In genomic region chr17:40458001-40458791, GRCh38 we compare ENCODE assay signal across 11 cellular contexts. TPM values are rescaled to one million over a fixed set of nuclear protein-coding genes. Genes with fewer than 3 reads are reported as not detected.
DNase-seq lines count a peak whose midpoint lies in the region; ATAC-seq, FAIRE-seq and TF ChIP-seq lines count a peak whose summit lies in the region.
"Had no signal": no experiment of that assay in that cellular context is flagged by ENCODE, and none has a peak within 500 bp of the region (broad histone marks: within the 10 kb centered on the region; RNA-seq: fewer than 3 reads in every experiment).

No MANE protein-coding gene starts in this region.

- intact Hi-C loops in pancreas (cut with DNase I) (no loop called here), testis (cut with DNase I; ENCODE audit: low total_unique reads) (no loop called here), tibial artery (cut with DNase I; ENCODE audit: low total_unique reads) (no loop called here)

- WGBS in pancreas, 2 donors = 16 to 21% methylated on average over 16 of the region's 16 CpGs
- 37 to 38% methylated on average over 10 to 12 of the region's 16 CpGs for WGBS in testis, 2 donors

- no peak for FAIRE-seq in pancreas (lab: Jason Lieb, UNC)

- no peak for TF ChIP-seq POLR2A in testis (IDR thresholded peaks at IDR 0.05)

- no peak overlapping the region for H3K27ac ChIP-seq in RWPE2 (ENCODE audit: poor library complexity, severe bottlenecking)
- H3K27ac ChIP-seq in foreskin keratinocyte = no peak overlapping the region
- H3K27ac ChIP-seq in pancreas = no peak overlapping the region
- peak overlapping the region in 1 of 2 donors; percentile 30 for H3K27ac ChIP-seq in testis
- peak overlapping the region in 1 of 2 donors; percentile 74 for H3K27ac ChIP-seq in tibial artery
- H3K27ac ChIP-seq: KMS-11 had no signal

- H3K27me3 ChIP-seq in RWPE2 (ENCODE audit: insufficient read depth, poor library complexity, severe bottlenecking) (no peaks in the 10 kb centered on the region), foreskin keratinocyte (no peaks in the 10 kb centered on the region), pancreas (no peaks in the 10 kb centered on the region), testis (no peaks in the 10 kb centered on the region), tibial artery (peaks cover 0 to 7% of the 10 kb centered on the region in 2 donors)

- no peaks in the 10 kb centered on the region for H3K4me1 ChIP-seq in RWPE2 (ENCODE audit: insufficient read depth, poor library complexity, severe bottlenecking)
- H3K4me1 ChIP-seq in foreskin keratinocyte = peaks cover 15% of the 10 kb centered on the region
- no peaks in the 10 kb centered on the region for H3K4me1 ChIP-seq in pancreas
- H3K4me1 ChIP-seq in testis = peaks cover 41% of the 10 kb centered on the region
- peaks cover 3 to 46% (median 33%) of the 10 kb centered on the region in 4 donors for H3K4me1 ChIP-seq in tibial artery

- TF ChIP-seq CTCF in RWPE2 (IDR thresholded peaks at IDR 0.05; ENCODE audit: poor library complexity, severe bottlenecking) (no peak), foreskin keratinocyte (conservative IDR thresholded peaks at IDR 0.05) (no peak), pancreas (IDR thresholded peaks at IDR 0.05) (no peak), testis (IDR thresholded peaks at IDR 0.05) (no peak), tibial artery (IDR thresholded peaks at IDR 0.05) (no peak)

- ATAC-seq in RWPE2 (ENCODE audit: low read depth) (peak; percentile 37; the same call in 1 of the 3 replicates), foreskin keratinocyte (peak; percentile 44), pancreas (peak in 3 of 4 donors; percentile 27 to 61 (median 37)), GM18873 (IDR thresholded peaks at IDR 0.05; ENCODE audit: low FRiP score, unreplicated experiment) (no peak)

- peak; percentile 94 for DNase-seq in EL
- no peak for DNase-seq in RWPE2 (ENCODE audit: low spot score)
- peak in 1 of 2 donors; percentile 78 for DNase-seq in foreskin keratinocyte
- peak in 2 of 6 donors; percentile 48 to 57 for DNase-seq in pancreas
- DNase-seq in NCI-H1436 (lab: John Stamatoyannopoulos, UW) = no peak
- no peak for DNase-seq in testis
- no peak for DNase-seq in tibial artery
- DNase-seq: trophoblast cell had no signal

- H3K36me3 ChIP-seq in RWPE2 (ENCODE audit: low read depth) (no peaks in the 10 kb centered on the region; the same call in 1 of the 2 replicates), pancreas (no peaks in the 10 kb centered on the region), testis (ENCODE audit: low read depth, missing control alignments) (no peaks in the 10 kb centered on the region), tibial artery (peaks cover 0 to 44% (median 36%) of the 10 kb centered on the region in 3 donors)

- H3K4me3 ChIP-seq in RWPE2 (ENCODE audit: severe bottlenecking) (no peak overlapping the region), pancreas (no peak overlapping the region), testis (no peak overlapping the region), tibial artery (no peak overlapping the region)

- H3K9me3 ChIP-seq in RWPE2 (ENCODE audit: severe bottlenecking) (no peaks in the 10 kb centered on the region), pancreas (no peaks in the 10 kb centered on the region), testis (no peaks in the 10 kb centered on the region), tibial artery (no peaks in the 10 kb centered on the region)

RNA-seq across cellular contexts. Expression of gene IGFBP4, which starts 14.9 kb away (rescaled TPM):
- total RNA-seq in foreskin keratinocyte = 7.7 and 18.4 TPM in 2 replicates
- polyA plus RNA-seq in foreskin keratinocyte = 11.5 and 28.3 TPM in 2 replicates
- total RNA-seq in pancreas = 100 to 1,000 TPM in 3 of 6 donors, 10 to 100 TPM in 3; 30.2 to 190 (median 80.4) TPM
- 10 to 100 TPM; 58.7 to 72.3 TPM for polyA plus RNA-seq in pancreas
- total RNA-seq in testis = 10 to 100 TPM; 67.9 to 76.7 TPM
- 317 TPM for polyA plus RNA-seq in testis (ENCODE audit: insufficient read depth, low read depth, low replicate concordance)

RNA-seq across cellular contexts. Expression of gene TOP2A, which starts 40.5 kb away (rescaled TPM):
- total RNA-seq in foreskin keratinocyte (111 and 148 TPM in 2 replicates), pancreas (1 to 10 TPM in 3 of 6 donors, under 1 TPM in 3; 0.19 to 4.4 (median 1.2) TPM), testis (10 to 100 TPM; 65.0 to 94.9 TPM)
- polyA plus RNA-seq in foreskin keratinocyte (81.1 and 112 TPM in 2 replicates), pancreas (under 1 TPM; 0.42 to 0.76 TPM), testis (ENCODE audit: insufficient read depth, low read depth, low replicate concordance) (75.3 TPM)

RNA-seq across cellular contexts. Expression of gene TNS4, which starts 43.2 kb away (rescaled TPM):
- total RNA-seq in foreskin keratinocyte (285 and 352 TPM in 2 replicates), pancreas (under 1 TPM in 2 of 6 donors, not detected in 4; 0.16 to 0.24 TPM), testis (under 1 TPM; 0.12 to 0.16 TPM)
- polyA plus RNA-seq in foreskin keratinocyte (271 and 305 TPM in 2 replicates), pancreas (not detected), testis (ENCODE audit: insufficient read depth, low read depth, low replicate concordance) (0.09 TPM)
- total RNA-seq: glomerular endothelial cell had no signal

Comparison
In these comparisons a context has a peak if more than half of its experiments do, and no peak if none do; other contexts are left out.
1. RNA of gene TOP2A, which starts 40.5 kb away (total RNA-seq): 111 to 148 TPM in foreskin keratinocyte and 65.0 to 94.9 TPM in testis; 0.19 to 4.4 TPM in pancreas; every median in the first group is over 10 times any median in the second.
2. RNA of gene TNS4, which starts 43.2 kb away (total RNA-seq): 285 to 352 TPM in foreskin keratinocyte; 0.12 to 0.16 TPM in testis and 0.16 to 0.24 TPM in pancreas; every median in the first group is over 100 times any median in the second.